1 cellular context compared by ENCODE assay signal in the genomic region with DNA sequence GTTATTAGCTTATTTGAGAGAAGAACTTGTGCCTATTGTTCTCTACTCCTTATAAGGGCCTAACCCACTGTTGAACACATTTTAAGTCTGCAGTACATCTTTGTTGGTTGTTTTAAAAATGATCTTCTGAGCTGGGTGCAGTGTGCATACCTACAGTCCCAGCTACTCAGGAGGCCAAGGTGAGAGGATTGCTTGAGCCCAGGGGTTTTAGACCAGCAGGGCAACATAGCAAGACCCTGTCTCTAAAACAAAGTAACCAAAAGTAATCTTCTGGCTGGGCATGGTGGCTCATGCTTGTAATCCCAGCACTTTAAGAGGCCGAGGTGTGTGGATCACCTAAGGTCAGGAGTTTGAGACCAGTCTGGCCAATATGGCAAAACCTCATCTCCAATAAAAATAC.
TF ChIP-seq lines count a peak whose summit lies in the region.

No MANE protein-coding gene starts in this region.

TF ChIP-seq in IMR-90, 13 proteins besides CTCF, POLR2A, EP300 and RAD21:
- TF ChIP-seq MAZ (IDR thresholded peaks at IDR 0.05; ENCODE audit: borderline replicate concordance, low read depth, low read length) (no peak), CEBPB (IDR thresholded peaks at IDR 0.05; ENCODE audit: low read depth, low read length) (no peak), CHD1 (IDR thresholded peaks at IDR 0.05; ENCODE audit: low read depth, low read length) (no peak)
- TF ChIP-seq, protein P1, sequence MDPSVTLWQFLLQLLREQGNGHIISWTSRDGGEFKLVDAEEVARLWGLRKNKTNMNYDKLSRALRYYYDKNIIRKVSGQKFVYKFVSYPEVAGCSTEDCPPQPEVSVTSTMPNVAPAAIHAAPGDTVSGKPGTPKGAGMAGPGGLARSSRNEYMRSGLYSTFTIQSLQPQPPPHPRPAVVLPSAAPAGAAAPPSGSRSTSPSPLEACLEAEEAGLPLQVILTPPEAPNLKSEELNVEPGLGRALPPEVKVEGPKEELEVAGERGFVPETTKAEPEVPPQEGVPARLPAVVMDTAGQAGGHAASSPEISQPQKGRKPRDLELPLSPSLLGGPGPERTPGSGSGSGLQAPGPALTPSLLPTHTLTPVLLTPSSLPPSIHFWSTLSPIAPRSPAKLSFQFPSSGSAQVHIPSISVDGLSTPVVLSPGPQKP (IDR thresholded peaks at IDR 0.05; ENCODE audit: borderline replicate concordance, low read depth, low read length): no peak
